In the genomic region with DNA sequence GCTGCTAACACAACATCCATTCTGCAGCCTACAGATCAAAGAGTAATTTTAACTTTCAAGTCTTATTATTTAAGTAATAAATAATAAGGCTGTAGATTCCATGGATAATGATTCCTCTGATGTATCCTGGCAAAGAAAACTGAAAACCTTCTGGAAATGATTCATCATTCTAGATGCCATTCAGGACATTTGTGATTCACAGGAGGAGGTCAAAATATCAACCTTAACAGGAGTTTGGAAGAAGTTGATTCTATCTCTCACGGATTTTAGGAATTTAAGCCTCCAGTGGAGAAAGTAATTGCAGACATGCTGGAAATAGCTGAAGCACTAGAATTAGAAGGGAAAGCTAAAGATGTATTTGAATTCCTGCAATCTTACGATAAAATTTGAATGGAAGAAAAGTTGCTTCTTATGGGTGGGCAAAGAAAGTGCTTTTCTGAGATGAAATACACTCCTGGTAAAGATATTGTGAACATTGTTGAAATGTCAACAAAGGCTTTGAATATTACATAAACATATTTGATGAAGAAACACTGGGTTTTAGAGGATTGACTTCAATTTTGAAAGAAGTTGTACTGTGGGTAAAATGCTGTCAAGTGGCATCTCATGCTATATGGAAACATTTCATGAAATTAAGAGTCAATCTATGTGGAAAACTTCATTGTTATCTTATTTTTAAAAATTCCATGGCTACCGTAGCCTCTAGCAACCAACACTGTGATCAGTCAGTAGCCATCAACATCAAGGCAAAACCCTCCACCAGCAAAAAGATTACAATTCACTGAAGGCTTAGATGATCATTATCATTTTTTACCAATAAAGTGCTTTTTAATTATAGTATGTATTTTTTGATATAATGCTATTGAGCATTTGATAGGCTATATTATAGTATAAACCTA, we compare ENCODE assay signal across 1 cellular context.
TF ChIP-seq lines count a peak whose summit lies in the region.

No MANE protein-coding gene starts in this region.

TF ChIP-seq in GM23338, 12 proteins besides CTCF, POLR2A, EP300 and RAD21:
- no peak for TF ChIP-seq ZNF331 (CRISPR knock-in tag; IDR thresholded peaks at IDR 0.05; ENCODE audit: low read depth)
- no peak for TF ChIP-seq JUNB (IDR thresholded peaks at IDR 0.05; ENCODE audit: unreplicated experiment)
- TF ChIP-seq NANOG (IDR thresholded peaks at IDR 0.05; ENCODE audit: borderline replicate concordance) = no peak
- no peak for TF ChIP-seq STAT1 (IDR thresholded peaks at IDR 0.05; ENCODE audit: unreplicated experiment)
TF ChIP-seq in GM23338: peak in this region for 0.
